Comparison of ENCODE assay signal across 21 cellular contexts in the genomic region with DNA sequence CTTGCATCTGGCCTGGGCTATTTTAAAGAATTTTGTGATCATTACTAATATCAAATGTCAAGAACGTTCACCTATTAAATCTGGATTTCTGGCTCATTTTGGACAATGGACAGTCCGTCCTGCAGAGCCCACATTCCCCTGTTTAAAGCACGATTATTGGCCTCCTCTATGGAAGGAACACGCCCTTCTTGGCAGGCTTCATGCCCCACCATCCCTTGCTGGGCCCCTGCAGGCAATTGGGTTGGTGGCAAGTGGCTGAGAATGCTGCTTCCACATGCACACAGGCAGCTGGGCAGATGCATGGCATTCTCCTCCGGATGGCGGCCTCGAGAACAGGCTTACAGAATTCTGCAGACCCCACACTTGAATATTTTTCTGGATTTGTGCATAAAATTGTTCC.
"Had no signal": no experiment of that assay in that cellular context is flagged by ENCODE, and none has a peak within 500 bp of the region (broad histone marks: within the 10 kb centered on the region; RNA-seq: fewer than 3 reads in every experiment).

No MANE protein-coding gene starts in this region.

- H3K27ac ChIP-seq: coronary artery, dorsolateral prefrontal cortex, esophagus squamous epithelium, gastrocnemius medialis, heart right ventricle, left lung, lower lobe of right lung had no signal

- H3K4me3 ChIP-seq: coronary artery, dorsolateral prefrontal cortex, esophagus squamous epithelium, gastrocnemius medialis, heart right ventricle, left lung, lower lobe of right lung, mucosa of descending colon had no signal

- H3K4me1 ChIP-seq: esophagus squamous epithelium, gastrocnemius medialis, heart right ventricle, left lung, lower lobe of right lung had no signal

- H3K9me3 ChIP-seq: esophagus squamous epithelium, gastrocnemius medialis, heart right ventricle, left lung, lower lobe of right lung, mucosa of descending colon had no signal

- DNase-seq: dermis blood vessel endothelial cell; dorsolateral prefrontal cortex; effector CD4-positive, alpha-beta T cell; effector memory CD4-positive, alpha-beta T cell; esophagus squamous epithelium; foreskin fibroblast; foreskin melanocyte; gastrocnemius medialis; glutamatergic neuron; head of caudate nucleus; heart right ventricle; hippocampal formation; left cardiac atrium; left lung; left ventricle myocardium superior; lower lobe of right lung; mesenchymal stem cell; mucosa of descending colon; naive thymus-derived CD4-positive, alpha-beta T cell; natural killer cell had no signal

- H3K27me3 ChIP-seq: gastrocnemius medialis had no signal

- H3K36me3 ChIP-seq: esophagus squamous epithelium, gastrocnemius medialis, heart right ventricle, left lung, lower lobe of right lung had no signal
